Comparison of ENCODE assay signal across 9 cellular contexts in the genomic region with DNA sequence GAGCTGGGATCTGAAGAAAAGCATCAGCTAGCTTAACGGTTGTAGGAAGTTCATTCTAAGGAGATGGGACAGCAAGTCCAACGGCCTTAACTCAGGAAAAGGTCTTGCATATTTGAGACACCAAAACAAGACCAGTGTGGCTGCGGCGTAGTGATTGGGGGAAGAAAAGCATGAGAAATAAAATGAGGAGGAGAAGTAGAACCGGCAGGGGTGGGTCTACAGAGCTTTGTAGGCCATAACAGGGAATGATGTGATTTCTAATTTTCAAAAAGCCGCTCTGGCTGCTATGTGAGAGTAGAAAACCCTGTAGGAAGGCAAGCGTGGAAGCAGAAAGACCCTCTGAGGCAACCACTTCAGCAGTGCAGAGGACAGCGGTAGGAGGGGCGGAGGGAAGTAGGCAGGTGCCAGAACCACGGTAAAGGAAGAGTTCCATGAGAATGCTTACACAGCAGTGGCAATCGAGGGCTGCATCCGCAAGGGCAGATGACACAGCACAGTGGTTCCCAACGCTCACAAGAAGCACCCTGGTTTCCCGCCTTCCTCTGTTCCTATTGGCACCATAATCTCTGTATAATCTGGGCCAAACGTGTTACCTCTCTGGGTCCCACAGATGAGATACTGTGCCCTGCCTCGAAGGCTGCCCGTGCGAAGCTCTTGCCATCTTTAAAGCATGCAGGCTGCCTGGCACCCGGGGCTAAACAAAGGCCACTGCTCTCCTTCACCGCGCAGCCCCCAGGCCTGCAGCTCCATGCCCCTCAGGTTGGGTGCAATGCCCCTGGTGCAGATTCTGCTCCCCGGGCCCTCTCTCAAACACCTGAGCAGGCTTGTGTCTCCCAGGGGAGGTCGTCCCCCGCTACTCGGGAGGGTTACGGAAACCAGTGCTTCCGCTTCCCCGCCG. TPM values are rescaled to one million over a fixed set of nuclear protein-coding genes. Genes with fewer than 3 reads are reported as not detected.
DNase-seq lines count a peak whose midpoint lies in the region; ATAC-seq and TF ChIP-seq lines count a peak whose summit lies in the region.
"Had no signal": no experiment of that assay in that cellular context is flagged by ENCODE, and none has a peak within 500 bp of the region (broad histone marks: within the 10 kb centered on the region; RNA-seq: fewer than 3 reads in every experiment).

No MANE protein-coding gene starts in this region.

- H3K79me2 ChIP-seq in SK-N-SH (ENCODE audit: insufficient read depth): peaks cover 32% of the 10 kb centered on the region

- H3K27me3 ChIP-seq in SK-N-SH (ENCODE audit: insufficient read depth): no peaks in the 10 kb centered on the region
- H3K27me3 ChIP-seq in duodenal mucosa (ENCODE audit: control insufficient read depth in 1 of 2, insufficient read depth in 2 of 2, low read length in 2 of 2): no peaks in the 10 kb centered on the region
- H3K27me3 ChIP-seq in upper lobe of left lung: no peaks in the 10 kb centered on the region
- H3K27me3 ChIP-seq: foreskin keratinocyte had no signal

- H3K27me3 Mint-ChIP-seq in mesothelial cell of epicardium (ENCODE audit: low read depth): no peaks in the 10 kb centered on the region

- H3K4me3 Mint-ChIP-seq in mesothelial cell of epicardium: peak overlapping the region; percentile 81

- CTCF ChIA-PET in SK-N-SH (lab: Yijun Ruan, JAX): interaction anchor here (0.5 to 8.1 kb wide), 43 partner anchors 10 to 256 kb away, joined by 3 to 332 read pairs (median 6); partner anchors contain the start of genes ANKRD23, ANKRD36, CNNM3 and SEMA4C

- no peak for TF ChIP-seq RAD21 in SK-N-SH (IDR thresholded peaks at IDR 0.05; ENCODE audit: low read length)

- peak overlapping the region; percentile 91 for H2AFZ ChIP-seq in SK-N-SH (ENCODE audit: low read depth)

- ATAC-seq in upper lobe of left lung (ENCODE audit: low FRiP score in 2 of 2) (peak in 1 of 2 donors; percentile 3), HG03196 (IDR thresholded peaks at IDR 0.05; ENCODE audit: unreplicated experiment) (no peak)

- H3K4me3 ChIP-seq in SK-N-SH (ENCODE audit: low read depth in 2 of 2, low read length in 1 of 2): peak overlapping the region; percentile 75 to 80
- H3K4me3 ChIP-seq in duodenal mucosa (ENCODE audit: low read depth in 1 of 2, low read length in 2 of 2): peak overlapping the region; percentile 75 to 92
- H3K4me3 ChIP-seq in upper lobe of left lung: peak overlapping the region; percentile 64 to 86 (median 80)

- DNase-seq in activated gamma-delta T cell treated with Interleukin-2 at 50 U/mL for 16 hours (peak; percentile 28), activated gamma-delta T cell (lab: John Stamatoyannopoulos, UW) (no peak), HK-2 (ENCODE audit: unreplicated experiment) (peak; percentile 42), SK-N-SH (no peak), mesothelial cell of epicardium (ENCODE audit: low spot score in 2 of 2, unreplicated experiment in 2 of 2) (no peak), upper lobe of left lung (peak in 1 of 2 donors; percentile 60)

- H3K36me3 Mint-ChIP-seq in mesothelial cell of epicardium: peaks cover 16% of the 10 kb centered on the region

- H3K27ac ChIP-seq in SK-N-SH (ENCODE audit: low read depth in 2 of 2, low read length in 1 of 2) (peak overlapping the region; percentile 34 to 82; a peak in 3 of 4 replicates), duodenal mucosa (ENCODE audit: low read depth, low read length) (peak overlapping the region; percentile 62), upper lobe of left lung (peak overlapping the region; percentile 63 to 86 (median 82))
- H3K27ac ChIP-seq: foreskin keratinocyte had no signal

- H3K9me3 ChIP-seq in SK-N-SH (no peaks in the 10 kb centered on the region), duodenal mucosa (ENCODE audit: control insufficient read depth in 1 of 2, low read length in 2 of 2) (no peaks in the 10 kb centered on the region), upper lobe of left lung (no peaks in the 10 kb centered on the region)

- H3K4me1 ChIP-seq in SK-N-SH (ENCODE audit: control insufficient read depth in 1 of 2, insufficient read depth in 2 of 2, low read depth in 1 of 2, low read length in 1 of 2): peaks cover 0 to 18% of the 10 kb centered on the region in 2 experiments; a peak in 1 of 4 replicates
- H3K4me1 ChIP-seq in duodenal mucosa (ENCODE audit: control insufficient read depth in 1 of 2, insufficient read depth in 2 of 2, low read length in 2 of 2): peaks cover 22 to 24% of the 10 kb centered on the region in 2 donors
- peaks cover 17 to 40% (median 24%) of the 10 kb centered on the region in 4 donors for H3K4me1 ChIP-seq in upper lobe of left lung

- peak overlapping the region; percentile 93 for H3K4me2 ChIP-seq in SK-N-SH

- no peaks in the 10 kb centered on the region for H3K9me2 ChIP-seq in SK-N-SH

- no peak for TF ChIP-seq CTCF in SK-N-SH (IDR thresholded peaks at IDR 0.05)
- no peak for TF ChIP-seq CTCF in mesothelial cell of epicardium (IDR thresholded peaks at IDR 0.05; ENCODE audit: unreplicated experiment)
- no peak for TF ChIP-seq CTCF in upper lobe of left lung (IDR thresholded peaks at IDR 0.05)

- TF ChIP-seq EP300 in SK-N-SH (IDR thresholded peaks at IDR 0.05; ENCODE audit: borderline replicate concordance in 1 of 2, low read depth in 1 of 2, low read length in 1 of 2) (no peak), upper lobe of left lung (IDR thresholded peaks at IDR 0.05) (no peak)

- no peaks in the 10 kb centered on the region for H3K9me3 Mint-ChIP-seq in mesothelial cell of epicardium

- peaks cover 31% of the 10 kb centered on the region for H3K4me1 Mint-ChIP-seq in mesothelial cell of epicardium

- no peaks in the 10 kb centered on the region for H4K20me1 ChIP-seq in SK-N-SH (ENCODE audit: insufficient read depth)

- H3F3A ChIP-seq in SK-N-SH (replicated peaks; ENCODE audit: insufficient read depth): peaks cover 17% of the 10 kb centered on the region

- H3K9ac ChIP-seq in SK-N-SH (peak overlapping the region; percentile 83), duodenal mucosa (ENCODE audit: low read depth in 1 of 2, low read length in 2 of 2) (peak overlapping the region; percentile 77 to 84)

- peaks cover 5 to 30% of the 10 kb centered on the region in 2 experiments for H3K36me3 ChIP-seq in SK-N-SH (replicated peaks in 1 of 2; ENCODE audit: control insufficient read depth in 1 of 2, insufficient read depth in 2 of 2, low read length in 1 of 2)
- peaks cover 7 to 33% of the 10 kb centered on the region in 2 donors for H3K36me3 ChIP-seq in duodenal mucosa (ENCODE audit: control insufficient read depth in 1 of 2, insufficient read depth in 2 of 2, low read length in 2 of 2)
- H3K36me3 ChIP-seq in upper lobe of left lung: peaks cover 0 to 39% (median 32%) of the 10 kb centered on the region in 4 donors

- TF ChIP-seq POLR2A in upper lobe of left lung (IDR thresholded peaks at IDR 0.05): no peak

- POLR2A ChIA-PET in SK-N-SH (lab: Yijun Ruan, JAX): interaction anchor here (0.6 to 2.5 kb wide), 11 partner anchors 11 to 137 kb away, joined by 3 to 27 read pairs (median 6); partner anchors contain the start of genes ANKRD23, CNNM3 and CNNM4

- peak overlapping the region; percentile 44 for H3K27ac Mint-ChIP-seq in mesothelial cell of epicardium

- 24% methylated on average over 15 of the region's 29 CpGs for WGBS in SK-N-SH (ENCODE audit: low lambda C conversion rate)
- 17 to 38% methylated on average over 11 to 27 of the region's 29 CpGs for WGBS in upper lobe of left lung, 2 donors

TF ChIP-seq in SK-N-SH, 30 proteins besides CTCF, POLR2A, EP300 and RAD21 (continues in another document):
- TF ChIP-seq USF1 (IDR thresholded peaks at IDR 0.05; ENCODE audit: borderline replicate concordance, low read depth) (no peak), ELF1 (IDR thresholded peaks at IDR 0.05) (no peak), YY1 (IDR thresholded peaks at IDR 0.05; ENCODE audit: low read depth) (no peak)

RNA-seq across cellular contexts. Expression of gene ANKRD39, which starts 0.8 kb away (rescaled TPM):
- 11.8 and 13.4 TPM in 2 replicates for polyA plus RNA-seq in SK-N-SH (2012; rRNA removed)
- polyA plus RNA-seq in SK-N-SH (2012; cell fraction: cytosol; rRNA removed): 7.2 and 10.5 TPM in 2 replicates
- polyA plus RNA-seq in SK-N-SH (2012; cell fraction: nucleus; rRNA removed): 18.7 and 27.3 TPM in 2 replicates
- total RNA-seq in mesothelial cell of epicardium (15.9 to 17.6 TPM (median 17.4 TPM) in 3 replicates), upper lobe of left lung (10 to 100 TPM in 3 of 6 donors, 1 to 10 TPM in 3; 7.1 to 13.6 (median 11.3) TPM)

RNA-seq across cellular contexts. Expression of gene SEMA4C, which starts 12.9 kb away (rescaled TPM):
- 34.8 and 40.9 TPM in 2 replicates for polyA plus RNA-seq in SK-N-SH (2012; rRNA removed)
- polyA plus RNA-seq in SK-N-SH (2012; cell fraction: cytosol; rRNA removed): 13.7 and 21.8 TPM in 2 replicates
- polyA plus RNA-seq in SK-N-SH (2012; cell fraction: nucleus; rRNA removed): 70.5 and 71.1 TPM in 2 replicates
- total RNA-seq in mesothelial cell of epicardium (98.6 to 103 TPM (median 102 TPM) in 3 replicates), upper lobe of left lung (10 to 100 TPM; 14.0 to 43.6 (median 24.2) TPM)

RNA-seq across cellular contexts. Expression of gene ANKRD23, which starts 13.2 kb away (rescaled TPM):
- polyA plus RNA-seq in SK-N-SH (2012; rRNA removed): 3.1 and 3.8 TPM in 2 replicates
- polyA plus RNA-seq in SK-N-SH (2012; cell fraction: cytosol; rRNA removed): 0.62 and 1.2 TPM in 2 replicates
- 20.3 and 22.2 TPM in 2 replicates for polyA plus RNA-seq in SK-N-SH (2012; cell fraction: nucleus; rRNA removed)
- 10.1 to 12.5 TPM (median 12.5 TPM) in 3 replicates for total RNA-seq in mesothelial cell of epicardium
- 10 to 100 TPM in 2 of 6 donors, 1 to 10 TPM in 4; 2.0 to 27.2 (median 2.8) TPM for total RNA-seq in upper lobe of left lung

RNA-seq across cellular contexts. Expression of gene CNNM3, which starts 41.0 kb away (rescaled TPM):
- polyA plus RNA-seq in SK-N-SH (2012; rRNA removed): 9.3 and 14.7 TPM in 2 replicates
- 5.6 and 7.1 TPM in 2 replicates for polyA plus RNA-seq in SK-N-SH (2012; cell fraction: cytosol; rRNA removed)
- polyA plus RNA-seq in SK-N-SH (2012; cell fraction: nucleus; rRNA removed): 15.2 and 18.5 TPM in 2 replicates
- total RNA-seq in mesothelial cell of epicardium: 24.9 to 27.5 TPM (median 26.5 TPM) in 3 replicates
- 10 to 100 TPM; 17.2 to 52.4 (median 26.5) TPM for total RNA-seq in upper lobe of left lung

Comparison
In these comparisons a context has a peak if more than half of its experiments do, and no peak if none do; other contexts are left out.
1. DNase-seq: peak in activated gamma-delta T cell treated with Interleukin-2 at 50 U/mL for 16 hours (single experiment) and HK-2 (single experiment); none in activated gamma-delta T cell (single experiment), SK-N-SH (single experiment) and mesothelial cell of epicardium (0 of 2).
2. Peak in every context shown above with its lines, with median percentiles within 50 percentile points of each other: H3K27ac ChIP-seq and H3K4me3 ChIP-seq.